Comparison of ENCODE assay signal across 8 cellular contexts in genomic region chr12:77995436-77996167, GRCh38.
DNase-seq lines count a peak whose midpoint lies in the region; ATAC-seq and TF ChIP-seq lines count a peak whose summit lies in the region.

No MANE protein-coding gene starts in this region.

- peak; percentile 47 for DNase-seq in DMS53 (lab: John Stamatoyannopoulos, UW)
- peak; percentile 10 for DNase-seq in dermis blood vessel endothelial cell
- DNase-seq in cerebellar nuclear complex (lab: John Stamatoyannopoulos, UW) = no peak
- no peak for DNase-seq in esophagus muscularis mucosa (ENCODE audit: extremely low spot score)
- DNase-seq in iPS-NIHi7 (ENCODE audit: extremely low spot score) = no peak
- DNase-seq in hepatocyte (ENCODE audit: low spot score) = no peak

- no peaks in the 10 kb centered on the region for H3K36me3 ChIP-seq in esophagus muscularis mucosa
- H3K36me3 ChIP-seq in hepatocyte (replicated peaks; ENCODE audit: insufficient read depth, low read depth) = no peaks in the 10 kb centered on the region

- no peak for TF ChIP-seq POLR2A in esophagus muscularis mucosa (IDR thresholded peaks at IDR 0.05; ENCODE audit: low read depth)

- H3K4me1 ChIP-seq in esophagus muscularis mucosa (no peaks in the 10 kb centered on the region), hepatocyte (ENCODE audit: insufficient read depth) (no peaks in the 10 kb centered on the region)

- H3K27me3 ChIP-seq in esophagus muscularis mucosa (no peaks in the 10 kb centered on the region), hepatocyte (no peaks in the 10 kb centered on the region)

- no peaks in the 10 kb centered on the region for H3K79me2 ChIP-seq in hepatocyte

- H3K27ac ChIP-seq in esophagus muscularis mucosa (replicated peaks in 1 of 4) = no peak overlapping the region
- no peak overlapping the region for H3K27ac ChIP-seq in hepatocyte

- H3K4me3 ChIP-seq in esophagus muscularis mucosa = no peak overlapping the region
- no peak overlapping the region for H3K4me3 ChIP-seq in hepatocyte

- no peak for TF ChIP-seq EP300 in esophagus muscularis mucosa (IDR thresholded peaks at IDR 0.05)

- TF ChIP-seq CTCF in esophagus muscularis mucosa (IDR thresholded peaks at IDR 0.05) (no peak), hepatocyte (IDR thresholded peaks at IDR 0.05; ENCODE audit: poor library complexity) (no peak)

- H2AFZ ChIP-seq in hepatocyte = no peak overlapping the region

- peak; percentile 85 for ATAC-seq in GM19463 (IDR thresholded peaks at IDR 0.05; ENCODE audit: unreplicated experiment)
- peak; percentile 78 for ATAC-seq in HG03196 (IDR thresholded peaks at IDR 0.05; ENCODE audit: unreplicated experiment)

- 83% methylated on average over 2 of the region's 2 CpGs for WGBS in esophagus muscularis mucosa
- 87% methylated on average over 2 of the region's 2 CpGs for WGBS in hepatocyte (ENCODE audit: low lambda C conversion rate, missing lambda C conversion rate)

- no peaks in the 10 kb centered on the region for H4K20me1 ChIP-seq in hepatocyte (ENCODE audit: insufficient read depth, poor library complexity, severe bottlenecking)

- H3K4me2 ChIP-seq in hepatocyte = no peak overlapping the region

- H3K9me3 ChIP-seq in esophagus muscularis mucosa = no peaks in the 10 kb centered on the region
- no peaks in the 10 kb centered on the region for H3K9me3 ChIP-seq in hepatocyte (ENCODE audit: low read depth)

- no peaks in the 10 kb centered on the region for H3K9me2 ChIP-seq in hepatocyte (replicated peaks; ENCODE audit: insufficient read depth)

- intact Hi-C loops in esophagus muscularis mucosa (cut with DNase I) = no loop called here

Comparison
In these comparisons a context has a peak if more than half of its experiments do, and no peak if none do; other contexts are left out.
1. DNase-seq: peak in DMS53 (single experiment) and dermis blood vessel endothelial cell (single experiment); none in cerebellar nuclear complex (0 of 2), esophagus muscularis mucosa (single experiment), iPS-NIHi7 (single experiment) and hepatocyte (single experiment).